Comparison of ENCODE assay signal across 1 cellular context in the genomic region with DNA sequence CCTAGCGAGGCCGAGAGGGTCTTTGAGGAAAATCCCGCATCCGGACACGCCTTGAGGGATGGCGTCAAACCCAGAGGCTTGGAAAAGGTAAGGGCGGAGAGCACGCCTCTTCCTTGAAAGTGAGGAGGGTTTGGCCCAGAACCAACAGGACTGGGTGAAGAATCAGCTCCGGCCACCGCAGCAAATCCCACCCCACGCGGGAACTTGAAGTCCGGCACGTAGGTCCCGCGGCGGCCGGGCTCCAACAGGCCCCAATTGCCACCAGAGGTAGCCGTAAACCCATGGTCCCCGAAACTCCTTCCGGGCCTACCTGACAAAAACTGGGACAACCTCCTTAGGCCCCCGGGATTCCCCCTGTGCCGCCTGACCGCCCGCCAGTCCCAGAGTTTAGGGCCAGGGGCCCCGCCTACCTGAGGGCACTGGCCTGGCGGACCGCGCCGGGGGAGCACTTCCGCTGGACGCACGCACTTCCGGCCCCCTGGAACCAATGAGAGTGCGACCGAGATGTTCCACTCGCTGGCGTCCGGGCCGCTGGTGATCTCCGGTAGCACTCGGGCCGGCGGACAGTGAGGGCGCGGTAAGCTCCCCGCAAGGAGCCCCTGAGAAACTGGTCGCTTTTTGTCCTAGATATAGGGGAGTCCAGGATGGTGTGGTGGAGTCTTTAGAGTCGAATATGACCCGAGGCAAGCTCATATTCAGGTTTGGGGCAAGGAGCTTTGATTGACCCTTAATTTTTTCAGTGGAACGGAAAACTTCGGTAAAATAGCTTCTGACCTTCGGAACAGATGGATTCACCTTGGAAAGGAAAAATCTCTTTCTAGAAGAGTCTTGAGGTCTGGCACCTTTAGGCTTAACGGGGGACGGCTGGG.
TF ChIP-seq lines count a peak whose summit lies in the region.

A gene (minus strand): TSS at position 453 of the 869 bp plus-strand sequence. CDS start 6,772 bp downstream, outside the sequence.
A gene (plus strand): TSS at position 537 of the 869 bp plus-strand sequence. CDS start 28,599 bp downstream, outside the sequence.

TF ChIP-seq in GM12878, 131 proteins besides CTCF, POLR2A, EP300 and RAD21 (continued from another document):
- TF ChIP-seq YY1 (IDR thresholded peaks at IDR 0.05; ENCODE audit: low read depth, low read length): peak; percentile 87
- TF ChIP-seq JUNB (IDR thresholded peaks at IDR 0.05): no peak; the same call in 1 of the 2 replicates
- no peak; the same call in 1 of the 2 replicates for TF ChIP-seq ZBED1 (IDR thresholded peaks at IDR 0.05; ENCODE audit: borderline replicate concordance)
- TF ChIP-seq NR2F1 (conservative IDR thresholded peaks at IDR 0.05): peak; percentile 95
- TF ChIP-seq, protein P1, sequence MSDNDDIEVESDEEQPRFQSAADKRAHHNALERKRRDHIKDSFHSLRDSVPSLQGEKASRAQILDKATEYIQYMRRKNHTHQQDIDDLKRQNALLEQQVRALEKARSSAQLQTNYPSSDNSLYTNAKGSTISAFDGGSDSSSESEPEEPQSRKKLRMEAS (IDR thresholded peaks at IDR 0.05; ENCODE audit: low read depth, low read length): peak; percentile 46
- TF ChIP-seq IKZF1 (conservative IDR thresholded peaks at IDR 0.05): peak; percentile 95
- TF ChIP-seq DPF2 (IDR thresholded peaks at IDR 0.05): peak; percentile 72
- no peak for TF ChIP-seq RBBP5 (conservative IDR thresholded peaks at IDR 0.05)
- TF ChIP-seq PAX5 (IDR thresholded peaks at IDR 0.05; ENCODE audit: borderline replicate concordance, low read depth, low read length): peak; percentile 86
- peak; percentile 90; the same call in 2 of the 3 replicates for TF ChIP-seq POU2F2 (IDR thresholded peaks at IDR 0.05; ENCODE audit: borderline replicate concordance, low read depth, low read length)
- peak; percentile 98 for TF ChIP-seq STAT1 (conservative IDR thresholded peaks at IDR 0.05)
- TF ChIP-seq, protein P2, sequence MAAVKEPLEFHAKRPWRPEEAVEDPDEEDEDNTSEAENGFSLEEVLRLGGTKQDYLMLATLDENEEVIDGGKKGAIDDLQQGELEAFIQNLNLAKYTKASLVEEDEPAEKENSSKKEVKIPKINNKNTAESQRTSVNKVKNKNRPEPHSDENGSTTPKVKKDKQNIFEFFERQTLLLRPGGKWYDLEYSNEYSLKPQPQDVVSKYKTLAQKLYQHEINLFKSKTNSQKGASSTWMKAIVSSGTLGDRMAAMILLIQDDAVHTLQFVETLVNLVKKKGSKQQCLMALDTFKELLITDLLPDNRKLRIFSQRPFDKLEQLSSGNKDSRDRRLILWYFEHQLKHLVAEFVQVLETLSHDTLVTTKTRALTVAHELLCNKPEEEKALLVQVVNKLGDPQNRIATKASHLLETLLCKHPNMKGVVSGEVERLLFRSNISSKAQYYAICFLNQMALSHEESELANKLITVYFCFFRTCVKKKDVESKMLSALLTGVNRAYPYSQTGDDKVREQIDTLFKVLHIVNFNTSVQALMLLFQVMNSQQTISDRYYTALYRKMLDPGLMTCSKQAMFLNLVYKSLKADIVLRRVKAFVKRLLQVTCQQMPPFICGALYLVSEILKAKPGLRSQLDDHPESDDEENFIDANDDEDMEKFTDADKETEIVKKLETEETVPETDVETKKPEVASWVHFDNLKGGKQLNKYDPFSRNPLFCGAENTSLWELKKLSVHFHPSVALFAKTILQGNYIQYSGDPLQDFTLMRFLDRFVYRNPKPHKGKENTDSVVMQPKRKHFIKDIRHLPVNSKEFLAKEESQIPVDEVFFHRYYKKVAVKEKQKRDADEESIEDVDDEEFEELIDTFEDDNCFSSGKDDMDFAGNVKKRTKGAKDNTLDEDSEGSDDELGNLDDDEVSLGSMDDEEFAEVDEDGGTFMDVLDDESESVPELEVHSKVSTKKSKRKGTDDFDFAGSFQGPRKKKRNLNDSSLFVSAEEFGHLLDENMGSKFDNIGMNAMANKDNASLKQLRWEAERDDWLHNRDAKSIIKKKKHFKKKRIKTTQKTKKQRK (IDR thresholded peaks at IDR 0.05; ENCODE audit: low read depth, low read length): no peak
- no peak for TF ChIP-seq MYC (IDR thresholded peaks at IDR 0.05; ENCODE audit: insufficient read depth, insufficient read length, insufficient replicate concordance, low read length, severe bottlenecking)
- no peak for TF ChIP-seq ZNF274 (IDR thresholded peaks at IDR 0.05; ENCODE audit: insufficient read depth, insufficient read length)
- TF ChIP-seq GABPA (IDR thresholded peaks at IDR 0.05; ENCODE audit: low read depth): peak; percentile 100
- no peak for TF ChIP-seq ZNF217 (IDR thresholded peaks at IDR 0.05)
- TF ChIP-seq ZNF384 (IDR thresholded peaks at IDR 0.05; ENCODE audit: borderline replicate concordance, low read depth, low read length): no peak
- TF ChIP-seq, protein P3, sequence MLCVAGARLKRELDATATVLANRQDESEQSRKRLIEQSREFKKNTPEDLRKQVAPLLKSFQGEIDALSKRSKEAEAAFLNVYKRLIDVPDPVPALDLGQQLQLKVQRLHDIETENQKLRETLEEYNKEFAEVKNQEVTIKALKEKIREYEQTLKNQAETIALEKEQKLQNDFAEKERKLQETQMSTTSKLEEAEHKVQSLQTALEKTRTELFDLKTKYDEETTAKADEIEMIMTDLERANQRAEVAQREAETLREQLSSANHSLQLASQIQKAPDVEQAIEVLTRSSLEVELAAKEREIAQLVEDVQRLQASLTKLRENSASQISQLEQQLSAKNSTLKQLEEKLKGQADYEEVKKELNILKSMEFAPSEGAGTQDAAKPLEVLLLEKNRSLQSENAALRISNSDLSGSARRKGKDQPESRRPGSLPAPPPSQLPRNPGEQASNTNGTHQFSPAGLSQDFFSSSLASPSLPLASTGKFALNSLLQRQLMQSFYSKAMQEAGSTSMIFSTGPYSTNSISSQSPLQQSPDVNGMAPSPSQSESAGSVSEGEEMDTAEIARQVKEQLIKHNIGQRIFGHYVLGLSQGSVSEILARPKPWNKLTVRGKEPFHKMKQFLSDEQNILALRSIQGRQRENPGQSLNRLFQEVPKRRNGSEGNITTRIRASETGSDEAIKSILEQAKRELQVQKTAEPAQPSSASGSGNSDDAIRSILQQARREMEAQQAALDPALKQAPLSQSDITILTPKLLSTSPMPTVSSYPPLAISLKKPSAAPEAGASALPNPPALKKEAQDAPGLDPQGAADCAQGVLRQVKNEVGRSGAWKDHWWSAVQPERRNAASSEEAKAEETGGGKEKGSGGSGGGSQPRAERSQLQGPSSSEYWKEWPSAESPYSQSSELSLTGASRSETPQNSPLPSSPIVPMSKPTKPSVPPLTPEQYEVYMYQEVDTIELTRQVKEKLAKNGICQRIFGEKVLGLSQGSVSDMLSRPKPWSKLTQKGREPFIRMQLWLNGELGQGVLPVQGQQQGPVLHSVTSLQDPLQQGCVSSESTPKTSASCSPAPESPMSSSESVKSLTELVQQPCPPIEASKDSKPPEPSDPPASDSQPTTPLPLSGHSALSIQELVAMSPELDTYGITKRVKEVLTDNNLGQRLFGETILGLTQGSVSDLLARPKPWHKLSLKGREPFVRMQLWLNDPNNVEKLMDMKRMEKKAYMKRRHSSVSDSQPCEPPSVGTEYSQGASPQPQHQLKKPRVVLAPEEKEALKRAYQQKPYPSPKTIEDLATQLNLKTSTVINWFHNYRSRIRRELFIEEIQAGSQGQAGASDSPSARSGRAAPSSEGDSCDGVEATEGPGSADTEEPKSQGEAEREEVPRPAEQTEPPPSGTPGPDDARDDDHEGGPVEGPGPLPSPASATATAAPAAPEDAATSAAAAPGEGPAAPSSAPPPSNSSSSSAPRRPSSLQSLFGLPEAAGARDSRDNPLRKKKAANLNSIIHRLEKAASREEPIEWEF (IDR thresholded peaks at IDR 0.05; ENCODE audit: insufficient replicate concordance, low read depth, low read length): no peak
- no peak for TF ChIP-seq NRF1 (conservative IDR thresholded peaks at IDR 0.05; ENCODE audit: low read depth, low read length)
